In the genomic region with DNA sequence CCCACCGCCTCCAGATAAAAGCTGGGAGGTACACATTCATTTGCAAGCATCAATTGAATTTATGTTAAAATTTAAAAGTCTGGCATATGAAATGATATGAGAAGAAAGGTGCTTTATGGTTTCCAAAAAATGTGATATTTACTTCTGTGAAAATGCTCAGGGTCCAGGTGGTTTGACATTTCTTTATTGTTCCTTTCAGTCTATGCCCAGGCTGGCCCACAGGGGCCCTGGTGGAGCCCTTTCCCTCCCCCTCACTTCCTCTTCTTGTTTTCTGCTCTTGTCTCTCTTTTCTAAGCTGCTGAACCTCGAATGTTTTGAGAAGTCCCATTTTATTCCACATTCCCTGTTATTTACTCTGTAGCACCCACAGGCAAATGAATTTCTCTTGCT, we compare ENCODE assay signal across 10 cellular contexts.
A peak's percentile ranks its signal among the peaks of the same experiment; 100 is the strongest.
DNase-seq lines count a peak whose midpoint lies in the region; ATAC-seq and TF ChIP-seq lines count a peak whose summit lies in the region.
"Had no signal": no experiment of that assay in that cellular context is flagged by ENCODE, and none has a peak within 500 bp of the region (broad histone marks: within the 10 kb centered on the region; RNA-seq: fewer than 3 reads in every experiment).

No MANE protein-coding gene starts in this region.

- peaks cover 0 to 1% (median 0%) of the 10 kb centered on the region in 3 donors for H3K9me3 Mint-ChIP-seq in IgD-negative memory B cell
- H3K9me3 Mint-ChIP-seq in activated T-helper 2 cell treated with anti-CD3 and anti-CD28 coated beads, Interferon-gamma antibody, Interleukin-2, Interleukin-4, amounts not matched to agents 10 μg/mL and 5 μg/mL and 100 μg/mL, durations not matched to agents 14 hours and 24 hours and 36 hours = no peaks in the 10 kb centered on the region
- peaks cover 0 to 2% of the 10 kb centered on the region in 2 donors for H3K9me3 Mint-ChIP-seq in stimulated activated naive B cell treated with anti-CD40 and anti-IgM and Interleukin-4, amounts not matched to agents 10 μg/mL and 1 μg/mL and 100 μg/mL, for 72 hours
- no peaks in the 10 kb centered on the region for H3K9me3 Mint-ChIP-seq in osteocyte (ENCODE audit: unreplicated experiment)

- intact Hi-C loops in activated T-helper 2 cell treated with anti-CD3 and anti-CD28 coated beads, Interferon-gamma antibody, Interleukin-2, Interleukin-4, amounts not matched to agents 10 μg/mL and 5 μg/mL and 100 μg/mL, durations not matched to agents 14 hours and 24 hours and 36 hours (cut with micrococcal nuclease) = loop anchor here (1.0 to 10.0 kb wide), 4 partner anchors 25 to 224 kb away; partner anchors contain the start of gene HS3ST3B1

- TF ChIP-seq CTCF in osteocyte (IDR thresholded peaks at IDR 0.05) = no peak

- peak; percentile 85 to 90 for ATAC-seq in stimulated activated naive B cell treated with anti-CD40 and anti-IgM and Interleukin-4, amounts not matched to agents 10 μg/mL and 1 μg/mL and 100 μg/mL, for 72 hours (replicated peaks)
- ATAC-seq in HG03520 (IDR thresholded peaks at IDR 0.05; ENCODE audit: unreplicated experiment) = no peak
- ATAC-seq: Right ventricle myocardium inferior had no signal

- H3K4me3 Mint-ChIP-seq in IgD-negative memory B cell (peak overlapping the region; percentile 21 to 83 (median 78)), osteocyte (ENCODE audit: unreplicated experiment) (no peak overlapping the region)
- H3K4me3 Mint-ChIP-seq in activated T-helper 2 cell treated with anti-CD3 and anti-CD28 coated beads, Interferon-gamma antibody, Interleukin-2, Interleukin-4, amounts not matched to agents 10 μg/mL and 5 μg/mL and 100 μg/mL, durations not matched to agents 14 hours and 24 hours and 36 hours (ENCODE audit: low read depth) = peak overlapping the region; percentile 54
- peak overlapping the region; percentile 49 to 58 for H3K4me3 Mint-ChIP-seq in stimulated activated naive B cell treated with anti-CD40 and anti-IgM and Interleukin-4, amounts not matched to agents 10 μg/mL and 1 μg/mL and 100 μg/mL, for 72 hours

- H3K27ac Mint-ChIP-seq in IgD-negative memory B cell (peak overlapping the region; percentile 13 to 96 (median 65)), osteocyte (ENCODE audit: unreplicated experiment) (no peak overlapping the region)
- H3K27ac Mint-ChIP-seq in activated T-helper 2 cell treated with anti-CD3 and anti-CD28 coated beads, Interferon-gamma antibody, Interleukin-2, Interleukin-4, amounts not matched to agents 10 μg/mL and 5 μg/mL and 100 μg/mL, durations not matched to agents 14 hours and 24 hours and 36 hours = peak overlapping the region; percentile 82
- H3K27ac Mint-ChIP-seq in stimulated activated naive B cell treated with anti-CD40 and anti-IgM and Interleukin-4, amounts not matched to agents 10 μg/mL and 1 μg/mL and 100 μg/mL, for 72 hours = peak overlapping the region; percentile 49

- H3K36me3 ChIP-seq in MG63 = no peaks in the 10 kb centered on the region
- H3K36me3 ChIP-seq: neutrophil had no signal

- H3K27me3 ChIP-seq in MG63 = no peaks in the 10 kb centered on the region
- H3K27me3 ChIP-seq: neutrophil had no signal

- H3K27me3 Mint-ChIP-seq in IgD-negative memory B cell = peaks cover 1% of the 10 kb centered on the region
- H3K27me3 Mint-ChIP-seq in activated T-helper 2 cell treated with anti-CD3 and anti-CD28 coated beads, Interferon-gamma antibody, Interleukin-2, Interleukin-4, amounts not matched to agents 10 μg/mL and 5 μg/mL and 100 μg/mL, durations not matched to agents 14 hours and 24 hours and 36 hours (ENCODE audit: low read depth) = no peaks in the 10 kb centered on the region
- no peaks in the 10 kb centered on the region for H3K27me3 Mint-ChIP-seq in stimulated activated naive B cell treated with anti-CD40 and anti-IgM and Interleukin-4, amounts not matched to agents 10 μg/mL and 1 μg/mL and 100 μg/mL, for 72 hours
- H3K27me3 Mint-ChIP-seq in osteocyte (ENCODE audit: unreplicated experiment) = no peaks in the 10 kb centered on the region

- H3K4me1 Mint-ChIP-seq in IgD-negative memory B cell = peaks cover 19 to 42% (median 21%) of the 10 kb centered on the region in 3 donors
- H3K4me1 Mint-ChIP-seq in activated T-helper 2 cell treated with anti-CD3 and anti-CD28 coated beads, Interferon-gamma antibody, Interleukin-2, Interleukin-4, amounts not matched to agents 10 μg/mL and 5 μg/mL and 100 μg/mL, durations not matched to agents 14 hours and 24 hours and 36 hours (ENCODE audit: low read depth) = peaks cover 32% of the 10 kb centered on the region
- peaks cover 38 to 63% of the 10 kb centered on the region in 2 donors for H3K4me1 Mint-ChIP-seq in stimulated activated naive B cell treated with anti-CD40 and anti-IgM and Interleukin-4, amounts not matched to agents 10 μg/mL and 1 μg/mL and 100 μg/mL, for 72 hours
- H3K4me1 Mint-ChIP-seq in osteocyte (ENCODE audit: unreplicated experiment) = peaks cover 8% of the 10 kb centered on the region

- peaks cover 2% of the 10 kb centered on the region for H3K36me3 Mint-ChIP-seq in IgD-negative memory B cell
- no peaks in the 10 kb centered on the region for H3K36me3 Mint-ChIP-seq in activated T-helper 2 cell treated with anti-CD3 and anti-CD28 coated beads, Interferon-gamma antibody, Interleukin-2, Interleukin-4, amounts not matched to agents 10 μg/mL and 5 μg/mL and 100 μg/mL, durations not matched to agents 14 hours and 24 hours and 36 hours (ENCODE audit: low read depth)
- H3K36me3 Mint-ChIP-seq in stimulated activated naive B cell treated with anti-CD40 and anti-IgM and Interleukin-4, amounts not matched to agents 10 μg/mL and 1 μg/mL and 100 μg/mL, for 72 hours = no peaks in the 10 kb centered on the region
- H3K36me3 Mint-ChIP-seq in osteocyte (ENCODE audit: unreplicated experiment) = no peaks in the 10 kb centered on the region

- no peaks in the 10 kb centered on the region for H3K9me3 ChIP-seq in MG63
- H3K9me3 ChIP-seq: neutrophil had no signal

- no peak overlapping the region for H3K4me3 ChIP-seq in MG63

- DNase-seq in activated T-cell treated with anti-CD3 and anti-CD28 coated beads for 1 hour (ENCODE audit: low read depth) (peak; percentile 14), activated T-cell treated with anti-CD3 and anti-CD28 coated beads for 4 hours (no peak), osteocyte (ENCODE audit: extremely low spot score, unreplicated experiment) (no peak), MG63 (no peak)
- no peak for DNase-seq in activated T-helper 2 cell treated with anti-CD3 and anti-CD28 coated beads, Interferon-gamma antibody, Interleukin-2, Interleukin-4, amounts not matched to agents 10 μg/mL and 5 μg/mL and 100 μg/mL, durations not matched to agents 14 hours and 24 hours and 36 hours (ENCODE audit: low spot score)
- DNase-seq in stimulated activated naive B cell treated with anti-CD40 and anti-IgM and Interleukin-4, amounts not matched to agents 10 μg/mL and 1 μg/mL and 100 μg/mL, for 72 hours = peak; percentile 48

Comparison
In these comparisons a context has a peak if more than half of its experiments do, and no peak if none do; other contexts are left out.
1. DNase-seq: peak in activated T-cell treated with anti-CD3 and anti-CD28 coated beads for 1 hour (single experiment) and stimulated activated naive B cell treated with anti-CD40 and anti-IgM and Interleukin-4, amounts not matched to agents 10 μg/mL and 1 μg/mL and 100 μg/mL, for 72 hours (single experiment); none in activated T-cell treated with anti-CD3 and anti-CD28 coated beads for 4 hours (single experiment), activated T-helper 2 cell treated with anti-CD3 and anti-CD28 coated beads, Interferon-gamma antibody, Interleukin-2, Interleukin-4, amounts not matched to agents 10 μg/mL and 5 μg/mL and 100 μg/mL, durations not matched to agents 14 hours and 24 hours and 36 hours (single experiment), osteocyte (single experiment) and MG63 (single experiment).